14 cellular contexts compared by ENCODE assay signal in the genomic region with DNA sequence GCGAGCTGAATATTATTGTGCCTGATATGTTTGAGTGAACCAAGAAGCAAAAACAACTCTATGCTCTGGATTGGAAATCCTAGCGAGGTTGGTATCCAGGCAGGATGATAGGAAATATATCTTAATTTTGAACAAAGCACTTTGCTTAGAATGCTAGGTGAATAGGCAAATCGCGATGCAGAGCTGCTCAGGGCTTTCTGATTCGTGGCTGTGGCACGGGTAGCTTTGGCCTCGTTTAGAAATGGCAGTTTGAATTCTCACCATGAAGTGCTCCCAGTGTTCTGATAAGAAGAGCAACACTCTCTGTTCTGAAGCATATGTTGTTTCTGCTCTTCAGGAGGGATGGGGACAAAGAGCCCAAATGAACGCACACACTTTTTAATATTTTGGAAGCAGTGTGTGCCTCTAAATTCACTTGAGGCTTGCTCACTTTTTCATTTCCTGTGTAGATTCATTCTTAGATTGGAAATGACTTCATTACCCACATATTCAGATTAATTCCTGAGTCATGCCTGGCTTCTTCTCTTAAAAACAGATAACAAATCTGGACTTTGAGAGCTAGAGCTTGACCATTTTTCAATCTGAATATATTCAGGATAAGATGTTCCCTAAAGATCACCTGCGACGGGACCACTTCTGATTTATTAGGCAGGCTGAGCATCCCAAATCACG.
A peak's percentile ranks its signal among the peaks of the same experiment; 100 is the strongest.
DNase-seq lines count a peak whose midpoint lies in the region; ATAC-seq and TF ChIP-seq lines count a peak whose summit lies in the region.
"Had no signal": no experiment of that assay in that cellular context is flagged by ENCODE, and none has a peak within 500 bp of the region (broad histone marks: within the 10 kb centered on the region; RNA-seq: fewer than 3 reads in every experiment).

No MANE protein-coding gene starts in this region.

- H3K4me1 ChIP-seq in aorta (ENCODE audit: control insufficient read depth in 1 of 2, insufficient read depth in 2 of 2, low read length in 2 of 2) (peaks cover 2 to 7% of the 10 kb centered on the region in 2 donors), left lung (peaks cover 0 to 4% of the 10 kb centered on the region in 2 donors)

- H3K4me3 ChIP-seq in foreskin fibroblast (ENCODE audit: low read depth in 1 of 2, low read length in 2 of 2), result no peak overlapping the region
- no peak overlapping the region for H3K4me3 ChIP-seq in aorta (ENCODE audit: low read length in 2 of 2)
- no peak overlapping the region for H3K4me3 ChIP-seq in left lung
- H3K4me3 ChIP-seq: skin epidermis, upper lobe of left lung had no signal

- H3K27ac ChIP-seq in aorta (ENCODE audit: low read depth in 1 of 2, low read length in 2 of 2), result peak overlapping the region; percentile 36 to 80
- H3K27ac ChIP-seq in left lung, result no peak overlapping the region
- H3K27ac ChIP-seq: upper lobe of left lung had no signal

- no peaks in the 10 kb centered on the region for H3K36me3 ChIP-seq in aorta (ENCODE audit: control insufficient read depth in 1 of 2, insufficient read depth in 2 of 2, low read length in 1 of 2)
- no peaks in the 10 kb centered on the region for H3K36me3 ChIP-seq in left lung
- H3K36me3 ChIP-seq: upper lobe of left lung had no signal

- intact Hi-C loops in activated naive CD4-positive, alpha-beta T cell treated with anti-CD3 and anti-CD28 coated beads for 36 hours (cut with micrococcal nuclease), result loop anchor here (2.0 kb wide), 1 partner anchor 86 kb away; no protein-coding TSS in a partner anchor
- intact Hi-C loops in aorta (cut with DNase I), result loop anchor here in 1 of 2 donors (10.0 kb wide), 2 partner anchors 110 to 420 kb away; no protein-coding TSS in a partner anchor
- intact Hi-C loops in left lung (cut with DNase I), result no loop called here

- in situ Hi-C loops in GM13976 (cut with MboI; ENCODE audit: low sequenced_read_pairs, unreplicated experiment), result no loop called here

- H3K4me3 Mint-ChIP-seq in activated naive CD4-positive, alpha-beta T cell treated with anti-CD3 and anti-CD28 coated beads for 36 hours, result no peak overlapping the region
- peak overlapping the region in 1 of 2 donors; percentile 8 for H3K4me3 Mint-ChIP-seq in activated T-cell treated with anti-CD3 and anti-CD28 coated beads, Interleukin-2, amount 50 U/mL, for 72 hours
- H3K4me3 Mint-ChIP-seq: central memory CD8-positive, alpha-beta T cell; natural killer cell had no signal

- TF ChIP-seq CTCF in foreskin fibroblast (IDR thresholded peaks at IDR 0.05; ENCODE audit: low read depth, low read length) (no peak), GM13976 (IDR thresholded peaks at IDR 0.05; ENCODE audit: borderline replicate concordance, control extremely low read depth, extremely low read depth, insufficient read depth, missing control alignments) (no peak), left lung (IDR thresholded peaks at IDR 0.05) (no peak)

- H3K4me1 Mint-ChIP-seq in activated naive CD4-positive, alpha-beta T cell treated with anti-CD3 and anti-CD28 coated beads for 36 hours (ENCODE audit: low read depth), result peaks cover 20% of the 10 kb centered on the region
- peaks cover 17% of the 10 kb centered on the region for H3K4me1 Mint-ChIP-seq in activated T-cell treated with anti-CD3 and anti-CD28 coated beads, Interleukin-2, amount 50 U/mL, for 72 hours (ENCODE audit: low read depth)
- H3K4me1 Mint-ChIP-seq: central memory CD8-positive, alpha-beta T cell; natural killer cell had no signal

- H3K36me3 Mint-ChIP-seq in activated naive CD4-positive, alpha-beta T cell treated with anti-CD3 and anti-CD28 coated beads for 36 hours (ENCODE audit: low read depth), result no peaks in the 10 kb centered on the region
- peaks cover 4 to 7% of the 10 kb centered on the region in 2 donors for H3K36me3 Mint-ChIP-seq in activated T-cell treated with anti-CD3 and anti-CD28 coated beads, Interleukin-2, amount 50 U/mL, for 72 hours (ENCODE audit: insufficient read depth in 2 of 2)
- H3K36me3 Mint-ChIP-seq: natural killer cell had no signal

- no peak for DNase-seq in activated naive CD4-positive, alpha-beta T cell treated with anti-CD3 and anti-CD28 coated beads for 36 hours
- DNase-seq in activated naive CD4-positive, alpha-beta T cell treated with anti-CD3 and anti-CD28 coated beads, Interleukin-2, amount 50 U/mL, for 16 hours, result no peak
- DNase-seq in activated T-cell treated with anti-CD3 and anti-CD28 coated beads, Interleukin-2, amount 50 U/mL, for 72 hours, result peak in 1 of 2 donors; percentile 2
- DNase-seq in foreskin fibroblast (peak; percentile 18 to 44), aorta (no peak), GM13976 (ENCODE audit: low spot score) (no peak), left lung (no peak), HUDEP-2 (lab: John Stamatoyannopoulos, UW; ENCODE audit: unreplicated experiment in 76 of 76) (no peak)
- DNase-seq: kidney, natural killer cell, upper lobe of left lung had no signal

- no peaks in the 10 kb centered on the region for H3K27me3 Mint-ChIP-seq in activated naive CD4-positive, alpha-beta T cell treated with anti-CD3 and anti-CD28 coated beads for 36 hours (ENCODE audit: low read depth)
- H3K27me3 Mint-ChIP-seq in activated T-cell treated with anti-CD3 and anti-CD28 coated beads, Interleukin-2, amount 50 U/mL, for 72 hours (ENCODE audit: low read depth), result no peaks in the 10 kb centered on the region

- peak overlapping the region; percentile 21 for H3K27ac Mint-ChIP-seq in activated naive CD4-positive, alpha-beta T cell treated with anti-CD3 and anti-CD28 coated beads for 36 hours
- no peak overlapping the region for H3K27ac Mint-ChIP-seq in activated T-cell treated with anti-CD3 and anti-CD28 coated beads, Interleukin-2, amount 50 U/mL, for 72 hours
- H3K27ac Mint-ChIP-seq: natural killer cell had no signal

- no peaks in the 10 kb centered on the region for H3K27me3 ChIP-seq in aorta (ENCODE audit: control insufficient read depth in 1 of 2, insufficient read depth in 2 of 2, low read length in 1 of 2)
- no peaks in the 10 kb centered on the region for H3K27me3 ChIP-seq in left lung
- H3K27me3 ChIP-seq: upper lobe of left lung had no signal

- peaks cover 10% of the 10 kb centered on the region for H3K9me3 Mint-ChIP-seq in activated naive CD4-positive, alpha-beta T cell treated with anti-CD3 and anti-CD28 coated beads for 36 hours
- peaks cover 7 to 12% of the 10 kb centered on the region in 2 donors for H3K9me3 Mint-ChIP-seq in activated T-cell treated with anti-CD3 and anti-CD28 coated beads, Interleukin-2, amount 50 U/mL, for 72 hours

- CTCF ChIA-PET in activated naive CD4-positive, alpha-beta T cell treated with anti-CD3 and anti-CD28 coated beads for 36 hours (lab: Charles Lee), result interaction anchor here (0.9 to 1.3 kb wide), 2 partner anchors 14 to 434 kb away, joined by 3 to 4 read pairs; no protein-coding TSS in a partner anchor

- 42 to 47% methylated on average over 11 of the region's 11 CpGs for WGBS in aorta, 2 donors

- peak; percentile 65 to 70 for ATAC-seq in activated T-cell treated with anti-CD3 and anti-CD28 coated beads, Interleukin-2, amount 50 U/mL, for 72 hours (replicated peaks in 1 of 2)
- no peak for ATAC-seq in aorta (ENCODE audit: low FRiP score)
- no peak for ATAC-seq in left lung
- ATAC-seq: natural killer cell, Panc1 had no signal

- no peaks in the 10 kb centered on the region for H3K9me3 ChIP-seq in aorta (ENCODE audit: control insufficient read depth, low read length)
- H3K9me3 ChIP-seq in left lung, result no peaks in the 10 kb centered on the region
- H3K9me3 ChIP-seq: upper lobe of left lung had no signal

Comparison
In these comparisons a context has a peak if more than half of its experiments do, and no peak if none do; other contexts are left out.
1. DNase-seq: peak in foreskin fibroblast (2 of 2); none in activated naive CD4-positive, alpha-beta T cell treated with anti-CD3 and anti-CD28 coated beads for 36 hours (single experiment), activated naive CD4-positive, alpha-beta T cell treated with anti-CD3 and anti-CD28 coated beads, Interleukin-2, amount 50 U/mL, for 16 hours (single experiment), aorta (0 of 2), GM13976 (single experiment), left lung (0 of 2) and HUDEP-2 (0 of 76).
2. ATAC-seq: peak in activated T-cell treated with anti-CD3 and anti-CD28 coated beads, Interleukin-2, amount 50 U/mL, for 72 hours (2 of 2); none in aorta (single experiment) and left lung (single experiment).
3. H3K27ac ChIP-seq: peak in aorta (2 of 2); none in left lung (0 of 2).